1 cellular context compared by ENCODE assay signal in the genomic region with DNA sequence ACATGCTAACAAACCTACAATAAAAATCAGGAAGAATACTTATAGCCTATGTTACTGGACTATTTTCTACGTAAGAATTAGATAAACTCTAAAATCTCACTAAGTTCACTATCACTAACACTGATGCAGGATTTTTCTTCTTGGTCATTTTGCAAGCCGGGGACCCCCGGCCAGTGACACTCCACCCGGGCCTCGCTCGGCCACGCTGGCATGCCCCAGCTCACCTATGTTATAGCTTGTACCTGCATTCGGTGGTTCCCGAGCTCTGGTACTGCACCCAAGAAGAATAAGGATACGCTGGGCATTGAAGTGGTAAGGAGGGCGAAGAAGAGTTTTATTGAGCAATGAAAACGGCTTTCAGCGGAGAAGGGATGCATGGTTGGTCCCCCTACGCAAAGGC.
TF ChIP-seq lines count a peak whose summit lies in the region.

No MANE protein-coding gene starts in this region.

TF ChIP-seq in GM23338, 12 proteins besides CTCF, POLR2A, EP300 and RAD21 (continued from another document):
- TF ChIP-seq ZNF331 (CRISPR knock-in tag; IDR thresholded peaks at IDR 0.05; ENCODE audit: low read depth) (no peak), JUNB (IDR thresholded peaks at IDR 0.05; ENCODE audit: unreplicated experiment) (no peak)
